8 cellular contexts compared by ENCODE assay signal in the genomic region with DNA sequence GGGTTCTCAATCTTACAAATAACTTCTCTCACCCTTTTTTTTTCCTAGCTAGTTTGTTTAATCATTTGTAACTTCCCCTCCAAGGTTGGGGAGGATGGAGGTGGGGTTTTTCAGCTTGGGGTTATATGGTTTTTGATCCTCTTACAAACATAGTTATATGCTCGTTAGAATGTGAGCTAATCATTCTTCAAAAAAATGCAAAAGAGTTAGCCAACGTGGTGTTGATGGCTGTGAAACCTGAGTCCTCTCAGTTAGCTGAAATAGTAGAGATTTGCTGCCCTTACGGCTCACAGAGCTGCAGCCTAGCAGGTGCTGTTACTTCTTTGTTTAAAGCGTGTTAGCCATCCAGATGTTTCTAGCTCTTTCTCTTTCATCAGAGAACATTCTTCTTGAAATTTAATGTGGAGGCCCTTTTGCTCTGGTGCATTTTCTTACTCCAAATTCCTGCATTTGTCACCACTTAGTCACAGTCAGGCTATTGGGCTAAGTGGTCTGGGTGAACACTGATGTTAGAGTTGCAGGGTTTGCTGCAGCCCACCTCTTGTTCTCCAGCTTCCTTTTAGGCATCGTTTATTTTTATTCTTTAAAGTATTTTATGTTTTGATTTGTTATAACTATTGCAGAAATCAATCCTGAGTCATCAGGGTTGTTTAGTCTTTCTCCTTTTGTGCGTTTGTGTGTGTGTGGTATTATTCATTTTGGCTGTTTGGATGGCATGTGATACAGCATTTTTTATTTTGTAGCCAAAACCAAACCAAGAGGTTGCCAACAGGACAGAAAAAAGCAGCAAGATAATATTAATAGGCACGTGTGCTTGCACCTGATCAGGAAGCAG. TPM values are rescaled to one million over a fixed set of nuclear protein-coding genes. Genes with fewer than 3 reads are reported as not detected.
DNase-seq lines count a peak whose midpoint lies in the region; ATAC-seq and TF ChIP-seq lines count a peak whose summit lies in the region.

No MANE protein-coding gene starts in this region.

- no peak overlapping the region for H3K4me3 Mint-ChIP-seq in CD4-positive, CD25-positive, alpha-beta regulatory T cell
- H3K4me3 Mint-ChIP-seq in T-helper 17 cell, result no peak overlapping the region

- no peaks in the 10 kb centered on the region for H3K27me3 Mint-ChIP-seq in CD4-positive, CD25-positive, alpha-beta regulatory T cell
- H3K27me3 Mint-ChIP-seq in T-helper 17 cell, result no peaks in the 10 kb centered on the region

- TF ChIP-seq CTCF in GM20000 (IDR thresholded peaks at IDR 0.05; ENCODE audit: extremely low read depth, missing control alignments) (no peak), fibroblast of mammary gland (conservative IDR thresholded peaks at IDR 0.05; ENCODE audit: control insufficient read depth, insufficient read depth, low read depth, low read length) (no peak)

- H3K9me3 Mint-ChIP-seq in CD4-positive, CD25-positive, alpha-beta regulatory T cell, result no peaks in the 10 kb centered on the region

- H3K27ac Mint-ChIP-seq in CD4-positive, CD25-positive, alpha-beta regulatory T cell, result peak overlapping the region in 2 of 3 donors; percentile 34 to 47
- no peak overlapping the region for H3K27ac Mint-ChIP-seq in T-helper 17 cell

- H3K4me1 ChIP-seq in CD4-positive, CD25-positive, alpha-beta regulatory T cell (ENCODE audit: control insufficient read depth, insufficient read depth, low read length, poor library complexity, severe bottlenecking), result peaks cover 14% of the 10 kb centered on the region

- H3K36me3 ChIP-seq in CD4-positive, CD25-positive, alpha-beta regulatory T cell (ENCODE audit: control insufficient read depth, insufficient read depth, low read length), result no peaks in the 10 kb centered on the region

- H3K27ac ChIP-seq in CD4-positive, CD25-positive, alpha-beta regulatory T cell (ENCODE audit: insufficient read depth, low read length, poor library complexity, severe bottlenecking), result peak overlapping the region; percentile 29

- no peak for DNase-seq in CD4-positive, CD25-positive, alpha-beta regulatory T cell
- DNase-seq in GM20000 (ENCODE audit: low spot score) (peak; percentile 28), fibroblast of mammary gland (ENCODE audit: low read depth) (peak; percentile 81), posterior cingulate gyrus (no peak), T-helper 17 cell (no peak), nucleus accumbens (lab: John Stamatoyannopoulos, UW) (no peak), DMS153 (lab: John Stamatoyannopoulos, UW) (no peak)

- H3K4me3 ChIP-seq in CD4-positive, CD25-positive, alpha-beta regulatory T cell (ENCODE audit: low read depth, low read length), result peak overlapping the region; percentile 7
- no peak overlapping the region for H3K4me3 ChIP-seq in fibroblast of mammary gland (ENCODE audit: control insufficient read depth, low read depth, low read length)

- H3K27me3 ChIP-seq in CD4-positive, CD25-positive, alpha-beta regulatory T cell (ENCODE audit: control insufficient read depth, insufficient read depth, low read length), result no peaks in the 10 kb centered on the region

- H3K36me3 Mint-ChIP-seq in CD4-positive, CD25-positive, alpha-beta regulatory T cell, result no peaks in the 10 kb centered on the region
- no peaks in the 10 kb centered on the region for H3K36me3 Mint-ChIP-seq in T-helper 17 cell (ENCODE audit: low read depth)

- peaks cover 24 to 42% (median 30%) of the 10 kb centered on the region in 4 donors for H3K4me1 Mint-ChIP-seq in CD4-positive, CD25-positive, alpha-beta regulatory T cell
- H3K4me1 Mint-ChIP-seq in T-helper 17 cell, result peaks cover 16% of the 10 kb centered on the region

- no peaks in the 10 kb centered on the region for H3K9me3 ChIP-seq in CD4-positive, CD25-positive, alpha-beta regulatory T cell (ENCODE audit: control insufficient read depth in 2 of 2, low read length in 2 of 2)
- no peaks in the 10 kb centered on the region for H3K9me3 ChIP-seq in T-helper 17 cell (ENCODE audit: control insufficient read depth, low read length, poor library complexity, severe bottlenecking)

- intact Hi-C loops in posterior cingulate gyrus (cut with DNase I), result loop anchor here (5.0 kb wide), 1 partner anchor 38 kb away; no protein-coding TSS in a partner anchor

- ATAC-seq in CD4-positive, CD25-positive, alpha-beta regulatory T cell (ENCODE audit: low read depth in 2 of 2), result no peak
- ATAC-seq in HG03521 (IDR thresholded peaks at IDR 0.05; ENCODE audit: unreplicated experiment) (peak; percentile 88), T-helper 17 cell (no peak)

RNA-seq across cellular contexts. Expression of gene LIMS1, which starts 41.1 kb away (rescaled TPM):
- 109 TPM for total RNA-seq in CD4-positive, CD25-positive, alpha-beta regulatory T cell
- 100 to 1,000 TPM; 156 to 235 (median 190) TPM for polyA plus RNA-seq in CD4-positive, CD25-positive, alpha-beta regulatory T cell
- 100 to 1,000 TPM; 141 to 233 TPM for total RNA-seq in T-helper 17 cell

Comparison
In these comparisons a context has a peak if more than half of its experiments do, and no peak if none do; other contexts are left out.
1. DNase-seq: peak in GM20000 (single experiment) and fibroblast of mammary gland (single experiment); none in CD4-positive, CD25-positive, alpha-beta regulatory T cell (0 of 3), posterior cingulate gyrus (0 of 10), T-helper 17 cell (0 of 3), nucleus accumbens (0 of 56) and DMS153 (single experiment).